Comparison of ENCODE assay signal across 8 cellular contexts in genomic region chr17:39404542-39405378, GRCh38. TPM values are rescaled to one million over a fixed set of nuclear protein-coding genes. Genes with fewer than 3 reads are reported as not detected.
DNase-seq lines count a peak whose midpoint lies in the region; ATAC-seq and TF ChIP-seq lines count a peak whose summit lies in the region.

No MANE protein-coding gene starts in this region.

- H4K20me1 ChIP-seq in OCI-LY3 (ENCODE audit: insufficient read depth, low read length) = peaks cover 15% of the 10 kb centered on the region; the same call in 1 of the 2 replicates
- peaks cover 9% of the 10 kb centered on the region for H4K20me1 ChIP-seq in osteoblast (ENCODE audit: insufficient read depth, low read length)

- H3K4me3 Mint-ChIP-seq in CD8-positive, alpha-beta T cell = no peak overlapping the region

- no peaks in the 10 kb centered on the region for H3K27me3 Mint-ChIP-seq in CD8-positive, alpha-beta T cell (ENCODE audit: low read depth)

- peak; percentile 96 for DNase-seq in ELR (ENCODE audit: low read depth)
- peak; percentile 84 for DNase-seq in astrocyte of the spinal cord (ENCODE audit: low read depth, low spot score)
- peak; percentile 90 for DNase-seq in osteoblast (ENCODE audit: insufficient read length, low spot score, missing footprints)
- DNase-seq in UCSD-AML1 (lab: John Stamatoyannopoulos, UW; ENCODE audit: unreplicated experiment) = no peak
- DNase-seq in CD8-positive, alpha-beta T cell = no peak
- DNase-seq in sigmoid colon = no peak
- DNase-seq in heart left ventricle = no peak

- no peaks in the 10 kb centered on the region for H3K27me3 ChIP-seq in OCI-LY3 (ENCODE audit: low read depth, low read length)
- H3K27me3 ChIP-seq in osteoblast (ENCODE audit: insufficient read depth, low read length) = no peaks in the 10 kb centered on the region
- no peaks in the 10 kb centered on the region for H3K27me3 ChIP-seq in CD8-positive, alpha-beta T cell (ENCODE audit: insufficient read depth, low read length)
- H3K27me3 ChIP-seq in sigmoid colon = no peaks in the 10 kb centered on the region
- H3K27me3 ChIP-seq in heart left ventricle = no peaks in the 10 kb centered on the region

- TF ChIP-seq POLR2A in sigmoid colon (IDR thresholded peaks at IDR 0.05) = no peak
- TF ChIP-seq POLR2A in heart left ventricle (IDR thresholded peaks at IDR 0.05) = no peak

- H3K79me2 ChIP-seq in OCI-LY3 (ENCODE audit: low read length) (peaks cover 13% of the 10 kb centered on the region), osteoblast (ENCODE audit: insufficient read depth, low read length) (peaks cover 17% of the 10 kb centered on the region)

- no peak for ATAC-seq in CD8-positive, alpha-beta T cell
- ATAC-seq in heart left ventricle = no peak

- in situ Hi-C loops in astrocyte of the spinal cord (cut with HindIII; ENCODE audit: low sequenced_read_pairs) = no loop called here

- TF ChIP-seq EP300 in sigmoid colon (IDR thresholded peaks at IDR 0.05) = no peak

- peaks cover 33% of the 10 kb centered on the region for H3K36me3 ChIP-seq in OCI-LY3 (replicated peaks; ENCODE audit: low read depth, low read length)
- H3K36me3 ChIP-seq in osteoblast (ENCODE audit: insufficient read depth, low read length) = peaks cover 23% of the 10 kb centered on the region
- peaks cover 9% of the 10 kb centered on the region for H3K36me3 ChIP-seq in CD8-positive, alpha-beta T cell (ENCODE audit: insufficient read depth, low read length)
- peaks cover 1 to 45% (median 11%) of the 10 kb centered on the region in 4 donors for H3K36me3 ChIP-seq in sigmoid colon
- peaks cover 0 to 50% (median 30%) of the 10 kb centered on the region in 9 donors for H3K36me3 ChIP-seq in heart left ventricle

- H3K36me3 Mint-ChIP-seq in CD8-positive, alpha-beta T cell = peaks cover 39% of the 10 kb centered on the region

- peaks cover 14% of the 10 kb centered on the region for H3K4me1 Mint-ChIP-seq in CD8-positive, alpha-beta T cell (ENCODE audit: low read depth)

- H3K4me2 ChIP-seq in OCI-LY3 (ENCODE audit: low read length) (peak overlapping the region; percentile 40), osteoblast (ENCODE audit: insufficient read depth, low read length) (peak overlapping the region; percentile 68)

- intact Hi-C loops in CD8-positive, alpha-beta T cell (cut with DNase I, micrococcal nuclease) = loop anchor here (5.0 to 10.0 kb wide), 3 partner anchors 218 to 697 kb away; partner anchors contain the start of gene MLLT6 (in 1 of the 2)
- intact Hi-C loops in sigmoid colon (cut with DNase I) (loop anchor here (5.0 kb wide), 1 partner anchor 207 kb away; the partner anchor contains the start of gene CACNB1), heart left ventricle (cut with DNase I) (loop anchor here in 3 of 10 donors (5.0 to 10.0 kb wide), 2 partner anchors 130 to 132 kb away; no protein-coding TSS in a partner anchor)

- H3K9ac ChIP-seq in OCI-LY3 (ENCODE audit: low read length) = peak overlapping the region; percentile 8; the same call in 1 of the 2 replicates

- H3K27ac ChIP-seq in OCI-LY3 (ENCODE audit: low read length) = peak overlapping the region; percentile 80
- peak overlapping the region; percentile 94 for H3K27ac ChIP-seq in osteoblast (ENCODE audit: low read depth, low read length)
- no peak overlapping the region for H3K27ac ChIP-seq in CD8-positive, alpha-beta T cell (ENCODE audit: low read depth, low read length)
- no peak overlapping the region for H3K27ac ChIP-seq in sigmoid colon
- peak overlapping the region in 1 of 12 donors; percentile 2 for H3K27ac ChIP-seq in heart left ventricle

- H3K4me3 ChIP-seq in OCI-LY3 (ENCODE audit: low read length) (peak overlapping the region; percentile 9; the same call in 1 of the 2 replicates), astrocyte of the spinal cord (ENCODE audit: low read depth, low read length) (no peak overlapping the region), osteoblast (ENCODE audit: insufficient read depth, low read length) (no peak overlapping the region), sigmoid colon (no peak overlapping the region), heart left ventricle (no peak overlapping the region)
- H3K4me3 ChIP-seq in CD8-positive, alpha-beta T cell (ENCODE audit: low read depth, low read length) = no peak overlapping the region

- POLR2A ChIA-PET in CD8-positive, alpha-beta T cell (lab: Charles Lee) = no interaction called here

- H2AFZ ChIP-seq in OCI-LY3 (ENCODE audit: low read depth, low read length) (no peak overlapping the region), osteoblast (ENCODE audit: low read length) (no peak overlapping the region)

- CTCF ChIA-PET in CD8-positive, alpha-beta T cell (lab: Charles Lee) = no interaction called here

- TF ChIP-seq CTCF in OCI-LY3 (IDR thresholded peaks at IDR 0.05; ENCODE audit: low read depth, low read length) = no peak
- TF ChIP-seq CTCF in astrocyte of the spinal cord (IDR thresholded peaks at IDR 0.05; ENCODE audit: low read depth, low read length) = no peak
- no peak for TF ChIP-seq CTCF in osteoblast (IDR thresholded peaks at IDR 0.05; ENCODE audit: extremely low read depth, low read depth, low read length)
- TF ChIP-seq CTCF in CD8-positive, alpha-beta T cell (IDR thresholded peaks at IDR 0.05) = no peak
- TF ChIP-seq CTCF in sigmoid colon (IDR thresholded peaks at IDR 0.05) = no peak
- no peak for TF ChIP-seq CTCF in heart left ventricle (IDR thresholded peaks at IDR 0.05)

- H3K9me3 Mint-ChIP-seq in CD8-positive, alpha-beta T cell = no peaks in the 10 kb centered on the region

- H3K4me1 ChIP-seq in OCI-LY3 (ENCODE audit: low read length) (peaks cover 34% of the 10 kb centered on the region), osteoblast (ENCODE audit: insufficient read depth, low read length) (peaks cover 32% of the 10 kb centered on the region), sigmoid colon (peaks cover 0 to 14% (median 11%) of the 10 kb centered on the region in 4 donors), heart left ventricle (peaks cover 0 to 22% (median 14%) of the 10 kb centered on the region in 12 donors)
- H3K4me1 ChIP-seq in CD8-positive, alpha-beta T cell (ENCODE audit: insufficient read depth, low read length) = peaks cover 10% of the 10 kb centered on the region

- H3K9me3 ChIP-seq in OCI-LY3 (ENCODE audit: insufficient read depth, low read length) (no peaks in the 10 kb centered on the region), osteoblast (ENCODE audit: low read depth, low read length) (no peaks in the 10 kb centered on the region), sigmoid colon (no peaks in the 10 kb centered on the region), heart left ventricle (no peaks in the 10 kb centered on the region)
- H3K9me3 ChIP-seq in CD8-positive, alpha-beta T cell (ENCODE audit: low read length) = no peaks in the 10 kb centered on the region

- 65 to 73% methylated on average over 6 of the region's 6 CpGs for WGBS in sigmoid colon, 2 donors
- WGBS in heart left ventricle, 4 donors = 86 to 91% (median 89%) methylated on average over 6 of the region's 6 CpGs

- H3K27ac Mint-ChIP-seq in CD8-positive, alpha-beta T cell = no peak overlapping the region

RNA-seq across cellular contexts. Expression of gene FBXL20, which starts 3.3 kb away (rescaled TPM):
- total RNA-seq in osteoblast = 20.3 and 22.1 TPM in 2 replicates
- 10 to 100 TPM; 12.1 to 14.0 TPM for total RNA-seq in CD8-positive, alpha-beta T cell
- total RNA-seq in sigmoid colon = 10 to 100 TPM; 17.0 to 26.0 (median 20.0) TPM
- 1 to 10 TPM; 1.8 to 4.2 (median 2.8) TPM for polyA plus RNA-seq in sigmoid colon
- total RNA-seq in heart left ventricle = 10 to 100 TPM in 8 of 9 donors, 1 to 10 TPM in 1; 9.7 to 21.9 (median 15.3) TPM
- 1 to 10 TPM; 3.1 to 3.9 TPM for polyA plus RNA-seq in heart left ventricle

RNA-seq across cellular contexts. Expression of gene MED1, which starts 46.3 kb away (rescaled TPM):
- total RNA-seq in osteoblast (24.6 and 25.0 TPM in 2 replicates), sigmoid colon (10 to 100 TPM; 16.8 to 22.5 (median 20.4) TPM), heart left ventricle (10 to 100 TPM; 18.0 to 29.4 (median 20.8) TPM)
- total RNA-seq in CD8-positive, alpha-beta T cell = 10 to 100 TPM; 35.1 to 37.3 TPM
- polyA plus RNA-seq in sigmoid colon (10 to 100 TPM in 1 of 3 donors, 1 to 10 TPM in 2; 4.2 to 18.6 (median 5.4) TPM), heart left ventricle (10 to 100 TPM in 1 of 2 donors, 1 to 10 TPM in 1; 7.2 to 14.7 TPM)

RNA-seq across cellular contexts. Expression of gene CDK12, which starts 56.5 kb away (rescaled TPM):
- total RNA-seq in osteoblast = 36.6 and 40.4 TPM in 2 replicates
- total RNA-seq in CD8-positive, alpha-beta T cell = 100 to 1,000 TPM in 1 of 2 experiments, 10 to 100 TPM in 1; 95.5 to 101 TPM
- total RNA-seq in sigmoid colon = 10 to 100 TPM; 24.3 to 46.0 (median 32.7) TPM
- 10 to 100 TPM in 1 of 3 donors, 1 to 10 TPM in 2; 5.4 to 24.2 (median 9.2) TPM for polyA plus RNA-seq in sigmoid colon
- 10 to 100 TPM; 15.8 to 34.3 (median 23.1) TPM for total RNA-seq in heart left ventricle
- 10 to 100 TPM in 1 of 2 donors, 1 to 10 TPM in 1; 7.0 to 12.6 TPM for polyA plus RNA-seq in heart left ventricle

Comparison
In these comparisons a context has a peak if more than half of its experiments do, and no peak if none do; other contexts are left out.
1. DNase-seq: peak in ELR (single experiment), astrocyte of the spinal cord (single experiment) and osteoblast (single experiment); none in UCSD-AML1 (single experiment), CD8-positive, alpha-beta T cell (0 of 7), sigmoid colon (single experiment) and heart left ventricle (0 of 5).
2. H3K27ac ChIP-seq: peak in OCI-LY3 (single experiment) and osteoblast (single experiment); none in CD8-positive, alpha-beta T cell (single experiment) and sigmoid colon (0 of 4).